8 cellular contexts compared by ENCODE assay signal in the genomic region with DNA sequence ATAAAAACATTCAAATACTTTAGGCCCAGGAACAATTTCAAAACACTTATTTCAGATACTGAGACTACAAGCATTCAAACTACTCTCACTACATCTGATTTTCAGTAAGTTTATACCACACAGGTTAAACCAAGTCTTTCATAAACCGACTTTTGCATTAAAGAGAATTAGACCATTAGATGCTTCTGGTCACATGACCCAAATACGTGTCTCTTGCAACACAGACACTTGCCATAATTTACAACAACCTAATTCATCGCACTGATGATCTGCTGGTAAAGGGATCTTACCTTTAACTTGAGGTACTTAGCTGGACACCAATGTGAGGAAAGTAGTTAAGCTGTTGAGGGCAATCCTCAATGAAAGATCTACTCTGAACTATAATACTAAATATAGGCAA. TPM values are rescaled to one million over a fixed set of nuclear protein-coding genes. Genes with fewer than 3 reads are reported as not detected.
DNase-seq lines count a peak whose midpoint lies in the region; FAIRE-seq and TF ChIP-seq lines count a peak whose summit lies in the region.
"Had no signal": no experiment of that assay in that cellular context is flagged by ENCODE, and none has a peak within 500 bp of the region (broad histone marks: within the 10 kb centered on the region; RNA-seq: fewer than 3 reads in every experiment).

No MANE protein-coding gene starts in this region.

- peak overlapping the region; percentile 6 to 100 (median 98) for H3K4me3 ChIP-seq in esophagus squamous epithelium
- peak overlapping the region; percentile 64 for H3K4me3 ChIP-seq in rectal smooth muscle tissue (ENCODE audit: low read length)

- no peaks in the 10 kb centered on the region for H3K9me3 ChIP-seq in esophagus squamous epithelium

- H3K9ac ChIP-seq in rectal smooth muscle tissue (ENCODE audit: low read length), result peak overlapping the region; percentile 32

- peak; percentile 56; the same call in 1 of the 2 replicates for TF ChIP-seq POLR2A in GM12891 (IDR thresholded peaks at IDR 0.05; ENCODE audit: low read depth, low read length)
- no peak for TF ChIP-seq POLR2A in esophagus squamous epithelium (IDR thresholded peaks at IDR 0.05)

- intact Hi-C loops in esophagus squamous epithelium (cut with DNase I), result loop anchor here (5.0 kb wide), 1 partner anchor 68 kb away; the partner anchor contains the start of gene RUFY1

- no peak for FAIRE-seq in GM12891 (lab: Jason Lieb, UNC)

- peaks cover 26 to 86% (median 67%) of the 10 kb centered on the region in 3 donors for H3K4me1 ChIP-seq in esophagus squamous epithelium
- H3K4me1 ChIP-seq in rectal smooth muscle tissue (ENCODE audit: control insufficient read depth, insufficient read depth, low read length), result peaks cover 40% of the 10 kb centered on the region

- H3K27ac ChIP-seq in esophagus squamous epithelium (peak overlapping the region in 3 of 4 donors; percentile 39 to 100 (median 100)), rectal smooth muscle tissue (ENCODE audit: low read depth, low read length) (peak overlapping the region; percentile 27)

- no peaks in the 10 kb centered on the region for H3K27me3 ChIP-seq in esophagus squamous epithelium
- no peaks in the 10 kb centered on the region for H3K27me3 ChIP-seq in rectal smooth muscle tissue (ENCODE audit: control insufficient read depth, insufficient read depth, low read length)

- TF ChIP-seq CTCF in esophagus squamous epithelium (IDR thresholded peaks at IDR 0.05), result no peak

- DNase-seq in GM12891 (ENCODE audit: insufficient read length, low spot score) (no peak), esophagus squamous epithelium (lab: John Stamatoyannopoulos, UW) (no peak), nucleus accumbens (lab: John Stamatoyannopoulos, UW) (no peak), HuH-7 (ENCODE audit: low spot score) (no peak), AG08395 (ENCODE audit: low spot score) (no peak)
- DNase-seq: GOT3 had no signal

- H3K36me3 ChIP-seq in esophagus squamous epithelium, result peaks cover 31 to 71% (median 35%) of the 10 kb centered on the region in 3 donors
- peaks cover 41% of the 10 kb centered on the region for H3K36me3 ChIP-seq in rectal smooth muscle tissue (ENCODE audit: control insufficient read depth, insufficient read depth, low read length)

- WGBS in esophagus squamous epithelium, 2 donors, result 0% methylated on average over 3 of the region's 3 CpGs

TF ChIP-seq in GM12891, 5 proteins besides CTCF, POLR2A, EP300 and RAD21:
- TF ChIP-seq POU2F2 (IDR thresholded peaks at IDR 0.05; ENCODE audit: low read depth, low read length) (no peak), POLR2AphosphoS5 (IDR thresholded peaks at IDR 0.05; ENCODE audit: low read depth, low read length) (peak; percentile 47; the same call in 1 of the 2 replicates)

TF ChIP-seq in PFSK-1, 5 proteins besides CTCF, POLR2A, EP300 and RAD21:
- TF ChIP-seq POLR2AphosphoS5 (IDR thresholded peaks at IDR 0.05; ENCODE audit: low read depth, low read length) (peak; percentile 50; the same call in 1 of the 2 replicates), REST (IDR thresholded peaks at IDR 0.05; ENCODE audit: insufficient read depth in 1 of 2, low read depth in 2 of 2, low read length in 2 of 2) (no peak), TAF1 (IDR thresholded peaks at IDR 0.05; ENCODE audit: borderline replicate concordance, insufficient read depth, low read length) (no peak), SIN3A (IDR thresholded peaks at IDR 0.05; ENCODE audit: borderline replicate concordance, insufficient read depth, low read length) (no peak)

RNA-seq across cellular contexts. Expression of gene HNRNPH1, which starts 3.2 kb away (rescaled TPM):
- polyA plus RNA-seq in GM12891 (2012; ENCODE audit: low read depth, missing spikeins), result 386 TPM
- 649 TPM for polyA plus RNA-seq in PFSK-1 (2012; ENCODE audit: insufficient read length, low read depth)
- 100 to 1,000 TPM; 209 to 645 (median 383) TPM for total RNA-seq in esophagus squamous epithelium
